Comparison of ENCODE assay signal across 8 cellular contexts in the genomic region with DNA sequence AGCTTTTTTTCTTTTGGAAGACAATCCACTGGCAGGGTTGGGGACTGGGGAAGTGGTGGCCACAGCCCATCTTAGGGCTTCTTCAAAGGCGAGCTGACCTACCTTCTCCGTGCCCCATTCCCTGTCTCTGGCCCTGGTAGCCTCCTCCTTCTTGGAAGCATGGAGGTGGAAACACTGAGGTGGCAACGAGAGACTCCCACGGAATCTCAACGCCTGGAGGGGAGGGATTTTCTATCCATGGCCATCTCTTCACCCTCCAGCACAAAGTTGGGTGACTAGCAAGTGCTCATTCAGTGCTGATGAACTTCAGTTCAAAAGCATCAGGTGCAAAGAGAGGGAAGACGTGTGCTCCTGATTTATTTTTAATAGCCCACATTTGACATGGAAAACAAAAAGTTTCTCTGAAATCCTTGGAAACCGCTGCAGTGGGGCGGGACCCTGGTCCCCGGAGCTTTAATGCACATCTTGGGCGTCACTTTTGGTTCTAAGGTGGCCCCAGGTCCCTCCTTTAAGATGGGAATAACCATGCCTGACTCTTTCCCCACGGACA. TPM values are rescaled to one million over a fixed set of nuclear protein-coding genes. Genes with fewer than 3 reads are reported as not detected.
DNase-seq lines count a peak whose midpoint lies in the region; ATAC-seq and TF ChIP-seq lines count a peak whose summit lies in the region.

No MANE protein-coding gene starts in this region.

- H3K9me3 Mint-ChIP-seq in Caco-2 (ENCODE audit: unreplicated experiment), result no peaks in the 10 kb centered on the region
- peaks cover 5% of the 10 kb centered on the region for H3K9me3 Mint-ChIP-seq in endothelial cell (ENCODE audit: unreplicated experiment)

- H3K9ac ChIP-seq in OCI-LY1 (ENCODE audit: low read length), result peak overlapping the region; percentile 85

- H3F3A ChIP-seq in OCI-LY1 (ENCODE audit: insufficient read depth, low read length), result no peaks in the 10 kb centered on the region

- H3K4me2 ChIP-seq in OCI-LY1 (ENCODE audit: low read length), result peak overlapping the region; percentile 98

- intact Hi-C loops in Caco-2 (cut with micrococcal nuclease; ENCODE audit: unreplicated experiment), result loop anchor here (2.0 kb wide), 1 partner anchor 93 kb away; no protein-coding TSS in a partner anchor

- POLR2A ChIA-PET in Caco-2 (lab: Charles Lee), result no interaction called here

- peak overlapping the region; percentile 96 for H2AFZ ChIP-seq in OCI-LY1 (ENCODE audit: low read length)

- H4K20me1 ChIP-seq in OCI-LY1 (ENCODE audit: insufficient read depth, low read length), result no peaks in the 10 kb centered on the region

- H3K36me3 Mint-ChIP-seq in Caco-2 (ENCODE audit: insufficient read depth, unreplicated experiment) (no peaks in the 10 kb centered on the region), endothelial cell (ENCODE audit: low read depth, unreplicated experiment) (peaks cover 18% of the 10 kb centered on the region)

- H3K27me3 Mint-ChIP-seq in Caco-2 (ENCODE audit: insufficient read depth, unreplicated experiment) (no peaks in the 10 kb centered on the region), endothelial cell (ENCODE audit: unreplicated experiment) (peaks cover 3% of the 10 kb centered on the region)

- H3K4me1 Mint-ChIP-seq in Caco-2 (ENCODE audit: low read depth, unreplicated experiment) (peaks cover 8% of the 10 kb centered on the region), endothelial cell (ENCODE audit: unreplicated experiment) (peaks cover 17% of the 10 kb centered on the region)

- BruUV-seq in Caco-2 (replicated peaks; lab: Mats Ljungman, UMichigan), result no TSS peak

- no peak for ATAC-seq in HG03196 (IDR thresholded peaks at IDR 0.05; ENCODE audit: unreplicated experiment)
- no peak for ATAC-seq in GM21786 (IDR thresholded peaks at IDR 0.05; ENCODE audit: unreplicated experiment)

- H3K36me3 ChIP-seq in Caco-2 (ENCODE audit: control insufficient read depth, insufficient read depth, low read length) (no peaks in the 10 kb centered on the region), OCI-LY1 (ENCODE audit: insufficient read depth, low read length) (no peaks in the 10 kb centered on the region; the same call in 1 of the 2 replicates), neutrophil (no peaks in the 10 kb centered on the region)

- H3K4me3 Mint-ChIP-seq in Caco-2 (ENCODE audit: unreplicated experiment) (peak overlapping the region; percentile 84), endothelial cell (ENCODE audit: unreplicated experiment) (peak overlapping the region; percentile 93)

- no peaks in the 10 kb centered on the region for H3K9me2 ChIP-seq in OCI-LY1 (ENCODE audit: low read depth, low read length)

- H3K9me3 ChIP-seq in Caco-2 (no peaks in the 10 kb centered on the region), OCI-LY1 (ENCODE audit: low read length) (peaks cover 5% of the 10 kb centered on the region; the same call in 1 of the 2 replicates), neutrophil (no peaks in the 10 kb centered on the region)

- H3K27ac ChIP-seq in OCI-LY1 (ENCODE audit: low read depth, low read length, poor library complexity, severe bottlenecking), result no peak overlapping the region
- H3K27ac ChIP-seq in neutrophil, result no peak overlapping the region

- H3K4me3 ChIP-seq in Caco-2 (ENCODE audit: low read depth, low read length) (peak overlapping the region; percentile 95), OCI-LY1 (ENCODE audit: low read depth, low read length, poor library complexity, severe bottlenecking) (peak overlapping the region; percentile 95), neutrophil (ENCODE audit: low read depth in 1 of 2, low read length in 1 of 2) (peak overlapping the region; percentile 75 to 94)

- DNase-seq in Caco-2 (no peak), endothelial cell (ENCODE audit: low spot score) (no peak), NOMO-1 treated with dmso at 0.1 percent for 144 hours (lab: John Stamatoyannopoulos, UW; ENCODE audit: unreplicated experiment) (no peak)
- DNase-seq in activated CD8-positive, alpha-beta memory T cell treated with anti-CD3 and anti-CD28 coated beads, Interleukin-2, amount 50 U/mL, for 4 hours, result no peak

- TF ChIP-seq CTCF in Caco-2 (IDR thresholded peaks at IDR 0.05; ENCODE audit: insufficient read depth in 1 of 2, low read depth in 1 of 2, low read length in 1 of 2, severe bottlenecking in 1 of 2, unreplicated experiment in 1 of 2) (no peak), OCI-LY1 (IDR thresholded peaks at IDR 0.05; ENCODE audit: low read length) (no peak), endothelial cell (IDR thresholded peaks at IDR 0.05; ENCODE audit: unreplicated experiment) (no peak), neutrophil (IDR thresholded peaks at IDR 0.05) (no peak)

- H3K4me1 ChIP-seq in Caco-2 (0 out of 2 replicates have a peak, but pooled peaks cover 4% of the 10 kb centered on the region), OCI-LY1 (ENCODE audit: insufficient read depth, low read length, severe bottlenecking) (peaks cover 13% of the 10 kb centered on the region), neutrophil (ENCODE audit: control insufficient read depth in 1 of 2, insufficient read depth in 1 of 2, low read depth in 1 of 2, low read length in 1 of 2) (peaks cover 12 to 15% of the 10 kb centered on the region in 2 experiments)

- CTCF ChIA-PET in Caco-2 (lab: Charles Lee), result no interaction called here

- no peaks in the 10 kb centered on the region for H3K79me2 ChIP-seq in OCI-LY1 (ENCODE audit: insufficient read depth, low read length)

- H3K27me3 ChIP-seq in Caco-2 (replicated peaks; ENCODE audit: control insufficient read depth, insufficient read depth, low read length) (no peaks in the 10 kb centered on the region), OCI-LY1 (ENCODE audit: insufficient read depth, low read length) (peaks cover 10% of the 10 kb centered on the region; the same call in 1 of the 2 replicates), neutrophil (peaks cover 15% of the 10 kb centered on the region)

- H3K27ac Mint-ChIP-seq in Caco-2 (ENCODE audit: unreplicated experiment) (peak overlapping the region; percentile 57), endothelial cell (ENCODE audit: unreplicated experiment) (peak overlapping the region; percentile 72)

RNA-seq across cellular contexts. Expression of a gene that starts 0.6 kb away (rescaled TPM):
- total RNA-seq in Caco-2 (2022) (3.3 and 5.2 TPM in 2 replicates), endothelial cell (ENCODE audit: unreplicated experiment) (18.3 TPM)
